In genomic region chr4:140943486-140943885, GRCh38 we compare ENCODE assay signal across 21 cellular contexts.
A peak's percentile ranks its signal among the peaks of the same experiment; 100 is the strongest.
DNase-seq lines count a peak whose midpoint lies in the region; TF ChIP-seq lines count a peak whose summit lies in the region.
"Had no signal": no experiment of that assay in that cellular context is flagged by ENCODE, and none has a peak within 500 bp of the region (broad histone marks: within the 10 kb centered on the region; RNA-seq: fewer than 3 reads in every experiment).

No MANE protein-coding gene starts in this region.

- H3K18ac ChIP-seq in mesenchymal stem cell (ENCODE audit: low read depth in 1 of 2, low read length in 2 of 2): no peak overlapping the region

- H2AK5ac ChIP-seq in mesenchymal stem cell (ENCODE audit: low read length, severe bottlenecking): no peak overlapping the region

- WGBS in mesenchymal stem cell: 100% methylated on average over 1 of the region's 1 CpG

- H3K4me1 ChIP-seq in mesenchymal stem cell (ENCODE audit: control insufficient read depth, insufficient read depth, low read depth, low read length): peaks cover 4% of the 10 kb centered on the region
- H3K4me1 ChIP-seq: HAP-1, upper lobe of left lung had no signal

- peaks cover 0 to 3% of the 10 kb centered on the region in 2 experiments for H3K36me3 ChIP-seq in mesenchymal stem cell (ENCODE audit: control insufficient read depth in 1 of 2, insufficient read depth in 2 of 2, low read depth in 1 of 2, low read length in 2 of 2)
- H3K36me3 ChIP-seq: HAP-1, upper lobe of left lung had no signal

- no peak overlapping the region for H3K23ac ChIP-seq in mesenchymal stem cell (ENCODE audit: low read length in 2 of 2)

- no peak overlapping the region for H4K91ac ChIP-seq in mesenchymal stem cell (ENCODE audit: low read length)

- H3K4me3 ChIP-seq in choroid plexus epithelial cell (ENCODE audit: low read depth, low read length) (no peak overlapping the region), mesenchymal stem cell (ENCODE audit: insufficient read depth in 1 of 2, low read depth in 1 of 2, low read length in 2 of 2) (no peak overlapping the region)
- H3K4me3 ChIP-seq: HAP-1, psoas muscle, upper lobe of left lung had no signal

- no peak overlapping the region for H4K8ac ChIP-seq in mesenchymal stem cell (ENCODE audit: low read length)

- in situ Hi-C loops in ACHN (cut with HindIII; ENCODE audit: low pct_ligation_motif_present, low pct_unique_long_range_greater_than_20kb, low sequenced_read_pairs): no loop called here

- H3K9ac ChIP-seq in mesenchymal stem cell (ENCODE audit: low read length): no peak overlapping the region

- H2BK12ac ChIP-seq in mesenchymal stem cell (ENCODE audit: low read length in 2 of 2): no peak overlapping the region

- CTCF ChIA-PET in RWPE1 (lab: Yijun Ruan, JAX): interaction anchor here (0.6 kb wide), 1 partner anchor 7 kb away, joined by 3 read pairs; no protein-coding TSS in a partner anchor

- no peak overlapping the region for H3K4ac ChIP-seq in mesenchymal stem cell (ENCODE audit: low read depth in 1 of 2, low read length in 2 of 2)

- POLR2A ChIA-PET in RWPE1 (lab: Yijun Ruan, JAX; ENCODE audit: low non-redundant PET): no interaction called here

- H2BK5ac ChIP-seq in mesenchymal stem cell (ENCODE audit: low read depth, low read length, poor library complexity, severe bottlenecking): no peak overlapping the region

- H3K27me3 ChIP-seq in mesenchymal stem cell (ENCODE audit: control insufficient read depth in 1 of 2, insufficient read depth in 1 of 2, low read length in 2 of 2): no peaks in the 10 kb centered on the region
- H3K27me3 ChIP-seq: upper lobe of left lung had no signal

- TF ChIP-seq CTCF in choroid plexus epithelial cell (conservative IDR thresholded peaks at IDR 0.05; ENCODE audit: low read depth, low read length) (no peak), RWPE1 (conservative IDR thresholded peaks at IDR 0.05; ENCODE audit: low read depth) (no peak)

- H3K27ac ChIP-seq in mesenchymal stem cell (ENCODE audit: low read length, poor library complexity, severe bottlenecking): peak overlapping the region; percentile 60
- H3K27ac ChIP-seq in RWPE1: no peak overlapping the region
- H3K27ac ChIP-seq: 22Rv1, psoas muscle, upper lobe of left lung had no signal

- H3K4me2 ChIP-seq in mesenchymal stem cell (ENCODE audit: low read length, poor library complexity, severe bottlenecking): no peak overlapping the region

- DNase-seq in A172 (ENCODE audit: low spot score): peak; percentile 57
- peak; percentile 25 for DNase-seq in HS-5 (ENCODE audit: low read depth)
- peak; percentile 77 for DNase-seq in choroid plexus epithelial cell (ENCODE audit: low read depth)
- no peak for DNase-seq in mesenchymal stem cell
- no peak for DNase-seq in RWPE1 (ENCODE audit: low spot score)
- DNase-seq in NCI-H748 treated with DMSO at 0.1 percent for 48 hours (lab: John Stamatoyannopoulos, UW): no peak
- no peak for DNase-seq in iPS-NIHi11 (ENCODE audit: low spot score)
- DNase-seq in ACHN: no peak
- DNase-seq: activated CD8-positive, alpha-beta T cell treated with anti-CD3 and anti-CD28 coated beads, Interleukin-2, amount 10 ng/mL, durations not matched to agents 7 days and 5 days; activated T-cell treated with anti-CD3 and anti-CD28 coated beads, Interleukin-2, amount 50 U/mL, for 72 hours; DMS79; MM.1S; naive thymus-derived CD8-positive, alpha-beta T cell; NCI-H187; NCI-H510A; psoas muscle; stimulated activated naive CD8-positive, alpha-beta T cell treated with anti-CD3 and anti-CD28 coated beads, Interleukin-15, Interleukin-2, amounts not matched to agents 100 U/mL and 50 U/mL, for 24 hours; T-helper 17 cell; upper lobe of left lung had no signal

- H3K79me1 ChIP-seq in mesenchymal stem cell (replicated peaks; ENCODE audit: low read length, poor library complexity, severe bottlenecking): no peaks in the 10 kb centered on the region

- H2BK120ac ChIP-seq in mesenchymal stem cell (ENCODE audit: low read depth, low read length): no peak overlapping the region

- H3K14ac ChIP-seq in mesenchymal stem cell (ENCODE audit: low read length in 2 of 2): no peak overlapping the region

- no peak overlapping the region for H2BK15ac ChIP-seq in mesenchymal stem cell (ENCODE audit: low read depth, poor library complexity, severe bottlenecking)

- no peaks in the 10 kb centered on the region for H3K9me3 ChIP-seq in mesenchymal stem cell (ENCODE audit: control insufficient read depth, low read length)
- H3K9me3 ChIP-seq: HAP-1, psoas muscle, upper lobe of left lung had no signal

- H2AFZ ChIP-seq in mesenchymal stem cell (ENCODE audit: low read depth, low read length): no peak overlapping the region

Comparison
In these comparisons a context has a peak if more than half of its experiments do, and no peak if none do; other contexts are left out.
1. DNase-seq: peak in A172 (single experiment), HS-5 (single experiment) and choroid plexus epithelial cell (single experiment); none in mesenchymal stem cell (single experiment), RWPE1 (single experiment), NCI-H748 treated with DMSO at 0.1 percent for 48 hours (single experiment), iPS-NIHi11 (single experiment) and ACHN (single experiment).